1 cellular context compared by ENCODE assay signal in the genomic region with DNA sequence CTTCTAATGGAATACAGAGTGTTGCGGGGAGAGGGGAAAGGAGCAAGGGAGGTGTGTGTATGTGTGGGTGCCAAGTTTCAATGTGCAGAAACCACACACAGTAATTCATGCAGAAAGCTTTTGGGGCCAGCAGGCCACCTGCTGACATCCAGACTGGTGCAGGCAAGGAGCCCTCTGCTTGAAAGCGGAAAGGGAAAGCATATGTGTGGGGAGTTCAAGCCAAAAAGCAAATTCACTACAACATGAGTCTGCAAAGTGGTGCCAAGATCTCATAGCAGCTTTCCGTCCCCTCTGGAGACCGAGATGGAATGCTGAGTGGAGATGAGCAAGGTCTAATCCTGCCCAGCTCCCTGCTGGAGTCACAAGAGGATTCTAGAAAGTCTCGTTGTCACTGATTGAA.
TF ChIP-seq lines count a peak whose summit lies in the region.

No MANE protein-coding gene starts in this region.

TF ChIP-seq in HepG2, 621 proteins besides CTCF, POLR2A, EP300 and RAD21 (continued from another document):
- TF ChIP-seq AFF4 (CRISPR knock-in tag; IDR thresholded peaks at IDR 0.05) = no peak
- no peak for TF ChIP-seq KAT8 (CRISPR knock-in tag; IDR thresholded peaks at IDR 0.05)
- TF ChIP-seq ZNF253 (CRISPR knock-in tag; IDR thresholded peaks at IDR 0.05; ENCODE audit: borderline replicate concordance) = no peak
